Comparison of ENCODE assay signal across 9 cellular contexts in genomic region chr9:84597131-84597530, GRCh38.
A peak's percentile ranks its signal among the peaks of the same experiment; 100 is the strongest.
DNase-seq lines count a peak whose midpoint lies in the region; ATAC-seq and TF ChIP-seq lines count a peak whose summit lies in the region.
"Had no signal": no experiment of that assay in that cellular context is flagged by ENCODE, and none has a peak within 500 bp of the region (broad histone marks: within the 10 kb centered on the region; RNA-seq: fewer than 3 reads in every experiment).

No MANE protein-coding gene starts in this region.

- no peak overlapping the region for H3K4me3 ChIP-seq in lower lobe of right lung
- H3K4me3 ChIP-seq in upper lobe of left lung: no peak overlapping the region
- no peak overlapping the region for H3K4me3 ChIP-seq in mucosa of descending colon
- H3K4me3 ChIP-seq: gastrocnemius medialis had no signal

- TF ChIP-seq CTCF in lower lobe of right lung (IDR thresholded peaks at IDR 0.05): no peak
- TF ChIP-seq CTCF in upper lobe of left lung (IDR thresholded peaks at IDR 0.05): no peak
- TF ChIP-seq CTCF in mucosa of descending colon (IDR thresholded peaks at IDR 0.05): no peak

- peak; percentile 97 for ATAC-seq in GM18909 (IDR thresholded peaks at IDR 0.05; ENCODE audit: poor library complexity, unreplicated experiment)
- peak; percentile 98 for ATAC-seq in GM21825 (IDR thresholded peaks at IDR 0.05; ENCODE audit: unreplicated experiment)
- peak; percentile 89 for ATAC-seq in HG03521 (IDR thresholded peaks at IDR 0.05; ENCODE audit: unreplicated experiment)
- peak; percentile 70 to 71 for ATAC-seq in lower lobe of right lung
- ATAC-seq in upper lobe of left lung (ENCODE audit: low FRiP score in 2 of 2): no peak
- ATAC-seq in mucosa of descending colon: no peak
- ATAC-seq: gastrocnemius medialis had no signal

- 50 to 53% methylated on average over 2 of the region's 2 CpGs for WGBS in upper lobe of left lung, 2 donors

- H3K9me3 ChIP-seq in lower lobe of right lung (no peaks in the 10 kb centered on the region), upper lobe of left lung (no peaks in the 10 kb centered on the region), mucosa of descending colon (no peaks in the 10 kb centered on the region)
- H3K9me3 ChIP-seq: gastrocnemius medialis had no signal

- H3K27me3 ChIP-seq in lower lobe of right lung (ENCODE audit: low read depth): no peaks in the 10 kb centered on the region
- no peaks in the 10 kb centered on the region for H3K27me3 ChIP-seq in upper lobe of left lung
- H3K27me3 ChIP-seq: gastrocnemius medialis had no signal

- H3K36me3 ChIP-seq in lower lobe of right lung (no peaks in the 10 kb centered on the region), upper lobe of left lung (no peaks in the 10 kb centered on the region), mucosa of descending colon (ENCODE audit: low read depth) (no peaks in the 10 kb centered on the region)
- H3K36me3 ChIP-seq: gastrocnemius medialis had no signal

- TF ChIP-seq EP300 in upper lobe of left lung (IDR thresholded peaks at IDR 0.05): no peak

- H3K4me1 ChIP-seq in lower lobe of right lung (no peaks in the 10 kb centered on the region), upper lobe of left lung (peaks cover 0 to 6% (median 2%) of the 10 kb centered on the region in 4 donors), mucosa of descending colon (ENCODE audit: low read depth) (no peaks in the 10 kb centered on the region)
- H3K4me1 ChIP-seq: gastrocnemius medialis had no signal

- intact Hi-C loops in lower lobe of right lung (cut with DNase I): no loop called here
- intact Hi-C loops in mucosa of descending colon (cut with DNase I, micrococcal nuclease): no loop called here

- H3K27ac ChIP-seq in lower lobe of right lung (no peak overlapping the region), upper lobe of left lung (no peak overlapping the region)
- H3K27ac ChIP-seq: gastrocnemius medialis had no signal

- DNase-seq in lower lobe of right lung: no peak
- no peak for DNase-seq in erythroblast (lab: John Stamatoyannopoulos, UW)
- DNase-seq in upper lobe of left lung: no peak
- no peak for DNase-seq in mucosa of descending colon
- DNase-seq: gastrocnemius medialis, NCI-H187 had no signal

- TF ChIP-seq POLR2A in erythroblast (IDR thresholded peaks at IDR 0.05; ENCODE audit: low read length) (no peak), upper lobe of left lung (IDR thresholded peaks at IDR 0.05) (no peak)

Comparison
In these comparisons a context has a peak if more than half of its experiments do, and no peak if none do; other contexts are left out.
1. ATAC-seq: peak in GM18909 (single experiment), GM21825 (single experiment), HG03521 (single experiment) and lower lobe of right lung (2 of 2); none in upper lobe of left lung (0 of 2) and mucosa of descending colon (single experiment).